ENCODE assay signal across 8 cellular contexts in the genomic region with DNA sequence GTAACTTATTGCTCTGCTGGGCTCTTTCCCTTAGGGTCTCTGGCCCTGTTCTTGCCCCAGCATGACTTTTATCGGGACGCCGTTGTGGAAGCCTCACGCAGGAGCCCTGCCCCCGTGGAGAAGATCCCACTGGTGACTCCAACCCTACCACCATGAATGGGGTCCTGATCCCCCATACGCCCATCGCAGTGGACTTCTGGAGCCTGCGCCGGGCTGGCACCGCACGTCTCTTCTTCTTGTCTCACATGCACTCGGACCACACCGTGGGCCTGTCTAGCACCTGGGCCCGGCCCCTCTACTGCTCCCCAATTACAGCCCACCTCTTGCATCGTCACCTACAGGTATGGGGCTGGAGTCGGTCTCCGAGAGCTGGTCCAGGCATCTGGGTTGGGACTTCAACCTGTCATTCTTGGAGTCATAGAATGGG. TPM values are rescaled to one million over a fixed set of nuclear protein-coding genes. Genes with fewer than 3 reads are reported as not detected.
DNase-seq lines count a peak whose midpoint lies in the region; ATAC-seq and TF ChIP-seq lines count a peak whose summit lies in the region.

No MANE protein-coding gene starts in this region.

- intact Hi-C loops in PC-9 (cut with micrococcal nuclease; ENCODE audit: unreplicated experiment), result loop anchor here (1.0 kb wide), 4 partner anchors 24 to 146 kb away; a partner anchor contains a TSS

- H2AFZ ChIP-seq in PC-9, result peak overlapping the region; percentile 100

- H3K27ac ChIP-seq in PC-9 (peak overlapping the region; percentile 21; the same call in 1 of the 2 replicates), muscle layer of duodenum (ENCODE audit: low read length) (peak overlapping the region; percentile 98)

- H3K9me2 ChIP-seq in PC-9 (ENCODE audit: insufficient read depth), result no peaks in the 10 kb centered on the region

- H3K27me3 ChIP-seq in PC-9 (ENCODE audit: insufficient read depth, low read depth) (no peaks in the 10 kb centered on the region), muscle layer of duodenum (ENCODE audit: low read depth, low read length) (no peaks in the 10 kb centered on the region)

- peaks cover 35% of the 10 kb centered on the region for H3K79me2 ChIP-seq in PC-9 (ENCODE audit: low read depth)

- DNase-seq in NCI-H2196 (lab: John Stamatoyannopoulos, UW; ENCODE audit: unreplicated experiment) (peak; percentile 28), NCI-H2196 treated with DMSO at 0.1 percent for 48 hours (lab: John Stamatoyannopoulos, UW; ENCODE audit: unreplicated experiment) (no peak), PC-9 (peak in 1 of 2 experiments; percentile 59), dermis blood vessel endothelial cell (peak; percentile 27), NCI-H446 (lab: John Stamatoyannopoulos, UW) (no peak), hippocampal formation (lab: John Stamatoyannopoulos, UW) (no peak)

- H3K9me3 ChIP-seq in PC-9 (ENCODE audit: insufficient read depth, low read depth), result no peaks in the 10 kb centered on the region
- no peaks in the 10 kb centered on the region for H3K9me3 ChIP-seq in muscle layer of duodenum (ENCODE audit: control insufficient read depth in 1 of 2, low read length in 2 of 2)

- H3K4me2 ChIP-seq in PC-9, result peak overlapping the region; percentile 94

- CTCF ChIA-PET in PC-9 (lab: Charles Lee), result interaction anchor here (1.1 to 1.5 kb wide), 2 partner anchors 23 to 31 kb away, joined by 3 to 5 read pairs; a partner anchor contains a TSS

- H3K36me3 ChIP-seq in PC-9 (ENCODE audit: low read depth) (0 out of 2 replicates have a peak, but pooled peaks cover 9% of the 10 kb centered on the region), muscle layer of duodenum (ENCODE audit: control insufficient read depth in 1 of 2, insufficient read depth in 2 of 2, low read length in 2 of 2) (peaks cover 11 to 23% of the 10 kb centered on the region in 2 donors)

- no peak; the same call in 1 of the 2 replicates for TF ChIP-seq CTCF in PC-9 (conservative IDR thresholded peaks at IDR 0.05)

- peak overlapping the region; percentile 85 for H3K4me3 ChIP-seq in PC-9
- peak overlapping the region; percentile 77 to 98 for H3K4me3 ChIP-seq in muscle layer of duodenum (ENCODE audit: low read depth in 1 of 2, low read length in 2 of 2)

- ATAC-seq in HG02678 (IDR thresholded peaks at IDR 0.05; ENCODE audit: unreplicated experiment), result peak; percentile 2

- H3F3A ChIP-seq in PC-9 (ENCODE audit: insufficient read depth, low read depth), result peaks cover 10% of the 10 kb centered on the region

- POLR2A ChIA-PET in PC-9 (lab: Charles Lee; ENCODE audit: unreplicated experiment), result interaction anchor here (1.0 kb wide), 1 partner anchor 24 kb away, joined by 6 read pairs; a partner anchor contains a TSS

- TSS peak; percentile 45 for BruUV-seq in PC-9 (replicated peaks; lab: Mats Ljungman, UMichigan)

- no peaks in the 10 kb centered on the region for H4K20me1 ChIP-seq in PC-9 (ENCODE audit: insufficient read depth)

- H3K4me1 ChIP-seq in PC-9 (replicated peaks; ENCODE audit: insufficient read depth), result peaks cover 10% of the 10 kb centered on the region
- H3K4me1 ChIP-seq in muscle layer of duodenum (ENCODE audit: control insufficient read depth in 1 of 2, insufficient read depth in 2 of 2, low read length in 2 of 2), result peaks cover 0 to 21% of the 10 kb centered on the region in 2 donors

RNA-seq across cellular contexts. Expression of a gene that starts 0.3 kb away (rescaled TPM):
- total RNA-seq in PC-9 (2021) (10.1 and 11.2 TPM in 2 replicates), dermis blood vessel endothelial cell (2.4 and 3.3 TPM in 2 replicates)

RNA-seq across cellular contexts. Expression of a gene that starts 0.8 kb away (rescaled TPM):
- total RNA-seq in PC-9 (2021) (10.0 and 11.7 TPM in 2 replicates), dermis blood vessel endothelial cell (26.7 and 38.3 TPM in 2 replicates)

RNA-seq across cellular contexts. Expression of a gene that starts 18.1 kb away (rescaled TPM):
- 0.15 TPM in 1 of 2 replicates, not detected in the other for total RNA-seq in PC-9 (2021)
- 0.17 and 0.37 TPM in 2 replicates for total RNA-seq in dermis blood vessel endothelial cell

RNA-seq across cellular contexts. Expression of a gene that starts 23.7 kb away (rescaled TPM):
- 20.0 and 26.3 TPM in 2 replicates for total RNA-seq in PC-9 (2021)
- total RNA-seq in dermis blood vessel endothelial cell, result 36.8 and 50.4 TPM in 2 replicates

RNA-seq across cellular contexts. Expression of a gene that starts 33.9 kb away (rescaled TPM):
- total RNA-seq in PC-9 (2021), result 0.11 TPM in 1 of 2 replicates, not detected in the other
- total RNA-seq in dermis blood vessel endothelial cell, result not detected in 2 replicates

Comparison
In these comparisons a context has a peak if more than half of its experiments do, and no peak if none do; other contexts are left out.
1. DNase-seq: peak in NCI-H2196 (single experiment) and dermis blood vessel endothelial cell (single experiment); none in NCI-H2196 treated with DMSO at 0.1 percent for 48 hours (single experiment), NCI-H446 (0 of 2) and hippocampal formation (0 of 2).